10 cellular contexts compared by ENCODE assay signal in the genomic region with DNA sequence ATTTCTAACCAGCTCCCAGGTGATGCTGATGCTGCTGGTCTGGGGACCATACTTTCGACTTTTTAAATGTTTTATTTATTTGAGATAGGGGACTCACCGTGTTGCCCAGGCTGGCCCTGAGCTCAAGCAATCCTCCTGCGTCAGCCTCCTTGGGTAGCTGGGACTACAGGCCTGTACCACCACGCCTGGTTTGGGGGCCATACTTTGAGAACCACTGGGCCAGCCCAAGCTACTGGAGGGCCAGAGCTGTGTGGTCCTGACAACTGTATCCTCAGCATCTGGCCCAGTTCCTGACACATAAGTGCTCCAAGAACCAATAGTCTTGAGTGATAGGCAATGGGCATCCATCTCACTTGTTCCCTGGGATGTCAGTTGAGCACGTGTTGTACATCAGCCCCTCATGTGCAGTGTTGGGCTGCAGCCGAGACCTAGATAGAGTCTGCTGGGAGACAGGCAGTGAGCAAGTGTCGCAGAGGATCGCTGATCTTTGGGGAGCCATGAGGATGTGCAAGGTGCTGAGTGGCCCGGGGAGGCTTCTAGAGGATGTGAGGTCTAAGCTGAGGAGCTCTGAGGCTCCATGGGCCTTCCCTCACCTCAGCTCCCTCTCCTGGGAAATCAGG. TPM values are rescaled to one million over a fixed set of nuclear protein-coding genes. Genes with fewer than 3 reads are reported as not detected.
A peak's percentile ranks its signal among the peaks of the same experiment; 100 is the strongest.
DNase-seq lines count a peak whose midpoint lies in the region; ATAC-seq and TF ChIP-seq lines count a peak whose summit lies in the region.
"Had no signal": no experiment of that assay in that cellular context is flagged by ENCODE, and none has a peak within 500 bp of the region (broad histone marks: within the 10 kb centered on the region; RNA-seq: fewer than 3 reads in every experiment).

No MANE protein-coding gene starts in this region.

- H3K9me3 Mint-ChIP-seq in CD4-positive, alpha-beta memory T cell = no peaks in the 10 kb centered on the region
- H3K9me3 Mint-ChIP-seq in activated CD8-positive, alpha-beta T cell treated with anti-CD3 and anti-CD28 coated beads for 36 hours = no peaks in the 10 kb centered on the region

- H3K14ac ChIP-seq in mesenchymal stem cell (ENCODE audit: low read length in 2 of 2) = no peak overlapping the region

- H3K79me1 ChIP-seq in mesenchymal stem cell (replicated peaks; ENCODE audit: low read length, poor library complexity, severe bottlenecking) = peaks cover 22% of the 10 kb centered on the region

- no peak overlapping the region for H3K18ac ChIP-seq in mesenchymal stem cell (ENCODE audit: low read depth in 1 of 2, low read length in 2 of 2)

- no peak overlapping the region for H2AK5ac ChIP-seq in mesenchymal stem cell (ENCODE audit: low read length, severe bottlenecking)

- H3K36me3 ChIP-seq in CD4-positive, alpha-beta memory T cell (ENCODE audit: insufficient read depth, low read length) = no peaks in the 10 kb centered on the region
- no peaks in the 10 kb centered on the region for H3K36me3 ChIP-seq in mesenchymal stem cell (ENCODE audit: control insufficient read depth in 1 of 2, insufficient read depth in 2 of 2, low read depth in 1 of 2, low read length in 2 of 2)
- H3K36me3 ChIP-seq: spleen had no signal

- H3K4me3 Mint-ChIP-seq in CD4-positive, alpha-beta memory T cell = peak overlapping the region; percentile 52 to 87 (median 80)
- H3K4me3 Mint-ChIP-seq in activated CD8-positive, alpha-beta T cell treated with anti-CD3 and anti-CD28 coated beads for 36 hours = peak overlapping the region; percentile 83

- no peaks in the 10 kb centered on the region for H3K27me3 ChIP-seq in CD4-positive, alpha-beta memory T cell (ENCODE audit: insufficient read depth, low read length)
- H3K27me3 ChIP-seq in mesenchymal stem cell (ENCODE audit: control insufficient read depth in 1 of 2, insufficient read depth in 1 of 2, low read length in 2 of 2) = no peaks in the 10 kb centered on the region
- H3K27me3 ChIP-seq: spleen had no signal

- no peak overlapping the region for H3K23ac ChIP-seq in mesenchymal stem cell (ENCODE audit: low read length in 2 of 2)

- in situ Hi-C loops in ACHN (cut with HindIII; ENCODE audit: low pct_ligation_motif_present, low pct_unique_long_range_greater_than_20kb, low sequenced_read_pairs) = no loop called here

- H3K4me2 ChIP-seq in mesenchymal stem cell (ENCODE audit: low read length, poor library complexity, severe bottlenecking) = no peak overlapping the region

- H3K4ac ChIP-seq in mesenchymal stem cell (ENCODE audit: low read depth in 1 of 2, low read length in 2 of 2) = no peak overlapping the region

- H3K27ac Mint-ChIP-seq in CD4-positive, alpha-beta memory T cell = peak overlapping the region in 4 of 7 donors; percentile 35 to 54 (median 42)
- peak overlapping the region; percentile 51 for H3K27ac Mint-ChIP-seq in activated CD8-positive, alpha-beta T cell treated with anti-CD3 and anti-CD28 coated beads for 36 hours

- H2BK12ac ChIP-seq in mesenchymal stem cell (ENCODE audit: low read length in 2 of 2) = no peak overlapping the region

- TF ChIP-seq CTCF in HFF-Myc (IDR thresholded peaks at IDR 0.05; ENCODE audit: low read depth, low read length, missing control alignments) = no peak
- no peak for TF ChIP-seq CTCF in activated CD8-positive, alpha-beta T cell treated with anti-CD3 and anti-CD28 coated beads for 36 hours (IDR thresholded peaks at IDR 0.05)

- no peak overlapping the region for H2BK120ac ChIP-seq in mesenchymal stem cell (ENCODE audit: low read depth, low read length)

- peaks cover 5 to 10% (median 7%) of the 10 kb centered on the region in 4 donors for H3K4me1 Mint-ChIP-seq in CD4-positive, alpha-beta memory T cell
- H3K4me1 Mint-ChIP-seq in activated CD8-positive, alpha-beta T cell treated with anti-CD3 and anti-CD28 coated beads for 36 hours (ENCODE audit: low read depth) = peaks cover 53% of the 10 kb centered on the region

- no peak for ATAC-seq in activated CD8-positive, alpha-beta T cell treated with anti-CD3 and anti-CD28 coated beads for 36 hours
- ATAC-seq in GM21529 (IDR thresholded peaks at IDR 0.05; ENCODE audit: unreplicated experiment) = no peak

- H2BK15ac ChIP-seq in mesenchymal stem cell (ENCODE audit: low read depth, poor library complexity, severe bottlenecking) = no peak overlapping the region

- POLR2A ChIA-PET in CD4-positive, alpha-beta memory T cell (lab: Charles Lee; ENCODE audit: partially characterized antibody) = interaction anchor here (1.1 to 1.5 kb wide), 4 partner anchors 8 to 91 kb away, joined by 3 to 5 read pairs (median 4); partner anchors contain the start of genes SOCS1 and TNP2
- POLR2A ChIA-PET in activated CD8-positive, alpha-beta T cell treated with anti-CD3 and anti-CD28 coated beads for 36 hours (lab: Charles Lee) = interaction anchor here (0.6 to 3.9 kb wide), 6 partner anchors 8 to 89 kb away, joined by 3 to 21 read pairs (median 4); partner anchors contain the start of genes SOCS1 and TNP2

- H2BK5ac ChIP-seq in mesenchymal stem cell (ENCODE audit: low read depth, low read length, poor library complexity, severe bottlenecking) = no peak overlapping the region

- H2AFZ ChIP-seq in mesenchymal stem cell (ENCODE audit: low read depth, low read length) = no peak overlapping the region

- peak overlapping the region; percentile 57 for H4K8ac ChIP-seq in mesenchymal stem cell (ENCODE audit: low read length)

- H3K27me3 Mint-ChIP-seq in CD4-positive, alpha-beta memory T cell = no peaks in the 10 kb centered on the region
- no peaks in the 10 kb centered on the region for H3K27me3 Mint-ChIP-seq in activated CD8-positive, alpha-beta T cell treated with anti-CD3 and anti-CD28 coated beads for 36 hours

- H3K36me3 Mint-ChIP-seq in CD4-positive, alpha-beta memory T cell = no peaks in the 10 kb centered on the region
- peaks cover 31% of the 10 kb centered on the region for H3K36me3 Mint-ChIP-seq in activated CD8-positive, alpha-beta T cell treated with anti-CD3 and anti-CD28 coated beads for 36 hours (ENCODE audit: low read depth)

- no peak for DNase-seq in CD4-positive, alpha-beta memory T cell
- DNase-seq in HFF-Myc (ENCODE audit: extremely low read depth, low read depth) = no peak
- no peak for DNase-seq in activated CD8-positive, alpha-beta T cell treated with anti-CD3 and anti-CD28 coated beads for 36 hours
- DNase-seq in mesenchymal stem cell = no peak
- no peak for DNase-seq in ACHN
- DNase-seq in globus pallidus (ENCODE audit: low spot score) = no peak
- DNase-seq in Kasumi-1 (lab: John Stamatoyannopoulos, UW) = no peak
- DNase-seq: NCI-H1105 treated with DMSO at 0.1 percent for 48 hours, spleen had no signal

- H3K9me3 ChIP-seq in CD4-positive, alpha-beta memory T cell (ENCODE audit: control insufficient read depth in 1 of 2, low read length in 2 of 2) = no peaks in the 10 kb centered on the region
- H3K9me3 ChIP-seq in mesenchymal stem cell (ENCODE audit: control insufficient read depth, low read length) = no peaks in the 10 kb centered on the region
- H3K9me3 ChIP-seq: spleen had no signal

- no peak overlapping the region for H3K9ac ChIP-seq in mesenchymal stem cell (ENCODE audit: low read length)

- H4K91ac ChIP-seq in mesenchymal stem cell (ENCODE audit: low read length) = no peak overlapping the region

- no peak overlapping the region for H3K4me3 ChIP-seq in CD4-positive, alpha-beta memory T cell (ENCODE audit: low read length in 2 of 2)
- H3K4me3 ChIP-seq in HFF-Myc (replicated peaks; ENCODE audit: low read depth, low read length) (peak overlapping the region; percentile 60), mesenchymal stem cell (ENCODE audit: insufficient read depth in 1 of 2, low read depth in 1 of 2, low read length in 2 of 2) (no peak overlapping the region)

- peaks cover 11% of the 10 kb centered on the region for H3K4me1 ChIP-seq in CD4-positive, alpha-beta memory T cell (ENCODE audit: insufficient read depth, low read length)
- peaks cover 15% of the 10 kb centered on the region for H3K4me1 ChIP-seq in mesenchymal stem cell (ENCODE audit: control insufficient read depth, insufficient read depth, low read depth, low read length)

- CTCF ChIA-PET in CD4-positive, alpha-beta memory T cell (lab: Charles Lee; ENCODE audit: partially characterized antibody) = interaction anchor here (0.8 to 3.0 kb wide), 6 partner anchors 11 to 392 kb away, joined by 3 to 19 read pairs (median 4); partner anchors contain the start of gene SOCS1
- CTCF ChIA-PET in activated CD8-positive, alpha-beta T cell treated with anti-CD3 and anti-CD28 coated beads for 36 hours (lab: Charles Lee) = interaction anchor here (0.8 to 1.4 kb wide), 6 partner anchors 10 to 383 kb away, joined by 3 to 4 read pairs (median 3); partner anchors contain the start of gene SOCS1

- H3K27ac ChIP-seq in CD4-positive, alpha-beta memory T cell (ENCODE audit: low read depth, low read length) = no peak overlapping the region
- H3K27ac ChIP-seq in mesenchymal stem cell (ENCODE audit: low read length, poor library complexity, severe bottlenecking) = no peak overlapping the region
- H3K27ac ChIP-seq: spleen had no signal

- intact Hi-C loops in CD4-positive, alpha-beta memory T cell (cut with micrococcal nuclease) = no loop called here
- intact Hi-C loops in activated CD8-positive, alpha-beta T cell treated with anti-CD3 and anti-CD28 coated beads for 36 hours (cut with micrococcal nuclease) = no loop called here

- 96% methylated on average over 8 of the region's 9 CpGs for WGBS in mesenchymal stem cell

RNA-seq across cellular contexts. Expression of gene RMI2, which starts 1.6 kb away (rescaled TPM):
- total RNA-seq in CD4-positive, alpha-beta memory T cell = 1 to 10 TPM; 1.5 to 1.8 TPM
- polyA plus RNA-seq in CD4-positive, alpha-beta memory T cell = 1 to 10 TPM; 1.5 to 4.0 TPM
- total RNA-seq in activated CD8-positive, alpha-beta T cell treated with anti-CD3 and anti-CD28 coated beads for 36 hours = 10 to 100 TPM; 53.1 to 57.7 TPM
- polyA plus RNA-seq in mesenchymal stem cell (2013, experiment 1 of 2) = 4.6 TPM
- 4.4 TPM for polyA plus RNA-seq in mesenchymal stem cell (2013, experiment 2 of 2)

Comparison
In these comparisons a context has a peak if more than half of its experiments do, and no peak if none do; other contexts are left out.
1. RNA of gene RMI2, which starts 1.6 kb away (total RNA-seq): 53.1 to 57.7 TPM in activated CD8-positive, alpha-beta T cell treated with anti-CD3 and anti-CD28 coated beads for 36 hours; 1.5 to 1.8 TPM in CD4-positive, alpha-beta memory T cell; every median in the first group is over 10 times any median in the second.